22 cellular contexts compared by ENCODE assay signal in the genomic region with DNA sequence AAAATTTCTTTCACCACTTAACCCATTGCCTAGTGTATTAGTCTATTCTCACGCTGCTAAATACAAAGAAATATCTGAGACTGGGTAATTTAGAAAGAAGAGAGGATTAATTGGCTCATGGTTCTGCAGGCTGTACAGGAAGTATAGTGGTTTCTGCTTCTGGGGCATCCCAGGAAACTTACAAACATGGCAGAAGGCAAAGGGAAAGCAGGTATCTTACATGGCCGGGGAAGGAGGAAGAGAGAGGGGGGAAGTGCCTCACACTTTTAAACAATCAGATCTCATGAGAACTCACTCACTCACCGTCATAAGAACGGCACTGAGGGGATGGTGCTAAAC.
"Had no signal": no experiment of that assay in that cellular context is flagged by ENCODE, and none has a peak within 500 bp of the region (broad histone marks: within the 10 kb centered on the region; RNA-seq: fewer than 3 reads in every experiment).

No MANE protein-coding gene starts in this region.

- H3K9me3 ChIP-seq: gastroesophageal sphincter, lower lobe of right lung, ovary had no signal

- H3K4me2 ChIP-seq: neural progenitor cell had no signal

- H3K9me3 Mint-ChIP-seq: brain, neural progenitor cell had no signal

- DNase-seq: activated CD4-positive, alpha-beta T cell treated with anti-CD3 and anti-CD28 coated beads, Interleukin-2, amount 10 ng/mL, durations not matched to agents 24 days and 14 days; activated CD4-positive, CD25-positive, alpha-beta regulatory T cell; activated CD8-positive, alpha-beta memory T cell treated with anti-CD3 and anti-CD28 coated beads, Interleukin-2, amount 50 U/mL, for 48 hours; activated gamma-delta T cell; activated T-cell treated with anti-CD3 and anti-CD28 coated beads, Interleukin-2, amount 50 U/mL, for 72 hours; amniotic stem cell; dermis blood vessel endothelial cell; effector memory CD8-positive, alpha-beta T cell; heart right ventricle; left colon; lower lobe of right lung; midbrain; naive B cell; ovary; stimulated activated CD4-positive, alpha-beta T cell treated with anti-CD3 and anti-CD28 coated beads, Interleukin-12 subunit alpha, Interleukin-12 subunit beta, amount 100 ng/mL, for 4 hours; stimulated activated CD4-positive, alpha-beta T cell treated with anti-CD3 and anti-CD28 coated beads, Interleukin-2, amount 100 ng/mL, for 24 hours had no signal

- ATAC-seq: activated T-cell treated with anti-CD3 and anti-CD28 coated beads, Interleukin-2, amount 50 U/mL, for 72 hours; effector memory CD8-positive, alpha-beta T cell; gastroesophageal sphincter; heart right ventricle; left colon; lower lobe of right lung; sciatic nerve; stimulated activated memory B cell treated with anti-CD40 and anti-IgM and Interleukin-4, amounts not matched to agents 10 μg/mL and 1 μg/mL and 100 μg/mL, for 72 hours had no signal

- H3K27ac ChIP-seq: gastroesophageal sphincter, heart right ventricle, lower lobe of right lung, neural progenitor cell, ovary had no signal

- H3K27me3 Mint-ChIP-seq: activated CD4-positive, alpha-beta T cell treated with anti-CD3 and anti-CD28 coated beads, Interleukin-2, amount 10 ng/mL, durations not matched to agents 24 days and 14 days; activated naive CD8-positive, alpha-beta T cell; brain; effector memory CD8-positive, alpha-beta T cell; naive B cell; stimulated activated memory B cell treated with anti-CD40 and anti-IgM and Interleukin-4, amounts not matched to agents 10 μg/mL and 1 μg/mL and 100 μg/mL, for 72 hours had no signal

- H3K4me3 Mint-ChIP-seq: activated CD4-positive, alpha-beta T cell treated with anti-CD3 and anti-CD28 coated beads, Interleukin-2, amount 10 ng/mL, durations not matched to agents 24 days and 14 days; activated naive CD8-positive, alpha-beta T cell; activated T-cell treated with anti-CD3 and anti-CD28 coated beads, Interleukin-2, amount 50 U/mL, for 72 hours; brain; effector memory CD8-positive, alpha-beta T cell; naive B cell; neural progenitor cell; stimulated activated memory B cell treated with anti-CD40 and anti-IgM and Interleukin-4, amounts not matched to agents 10 μg/mL and 1 μg/mL and 100 μg/mL, for 72 hours had no signal

- H3K4me3 ChIP-seq: gastroesophageal sphincter, heart right ventricle, lower lobe of right lung, neural progenitor cell, ovary had no signal

- H3K9ac ChIP-seq: neural progenitor cell had no signal

- H2AFZ ChIP-seq: neural progenitor cell had no signal

- H3K4me1 Mint-ChIP-seq: activated CD4-positive, alpha-beta T cell treated with anti-CD3 and anti-CD28 coated beads, Interleukin-2, amount 10 ng/mL, durations not matched to agents 24 days and 14 days; naive B cell; neural progenitor cell; stimulated activated memory B cell treated with anti-CD40 and anti-IgM and Interleukin-4, amounts not matched to agents 10 μg/mL and 1 μg/mL and 100 μg/mL, for 72 hours had no signal

- H3K27ac Mint-ChIP-seq: activated CD4-positive, alpha-beta T cell treated with anti-CD3 and anti-CD28 coated beads, Interleukin-2, amount 10 ng/mL, durations not matched to agents 24 days and 14 days; activated naive CD8-positive, alpha-beta T cell; activated T-cell treated with anti-CD3 and anti-CD28 coated beads, Interleukin-2, amount 50 U/mL, for 72 hours; brain; effector memory CD8-positive, alpha-beta T cell; naive B cell; neural progenitor cell; stimulated activated memory B cell treated with anti-CD40 and anti-IgM and Interleukin-4, amounts not matched to agents 10 μg/mL and 1 μg/mL and 100 μg/mL, for 72 hours had no signal

- H3K27me3 ChIP-seq: gastroesophageal sphincter, heart right ventricle, neural progenitor cell, ovary had no signal

- H3K4me1 ChIP-seq: gastroesophageal sphincter, heart right ventricle, lower lobe of right lung, neural progenitor cell had no signal

- H3K36me3 ChIP-seq: gastroesophageal sphincter, heart right ventricle, lower lobe of right lung, neural progenitor cell, ovary had no signal

- H3K36me3 Mint-ChIP-seq: activated naive CD8-positive, alpha-beta T cell; brain; naive B cell; neural progenitor cell; stimulated activated memory B cell treated with anti-CD40 and anti-IgM and Interleukin-4, amounts not matched to agents 10 μg/mL and 1 μg/mL and 100 μg/mL, for 72 hours had no signal
